ENCODE assay signal across 8 cellular contexts in the genomic region with DNA sequence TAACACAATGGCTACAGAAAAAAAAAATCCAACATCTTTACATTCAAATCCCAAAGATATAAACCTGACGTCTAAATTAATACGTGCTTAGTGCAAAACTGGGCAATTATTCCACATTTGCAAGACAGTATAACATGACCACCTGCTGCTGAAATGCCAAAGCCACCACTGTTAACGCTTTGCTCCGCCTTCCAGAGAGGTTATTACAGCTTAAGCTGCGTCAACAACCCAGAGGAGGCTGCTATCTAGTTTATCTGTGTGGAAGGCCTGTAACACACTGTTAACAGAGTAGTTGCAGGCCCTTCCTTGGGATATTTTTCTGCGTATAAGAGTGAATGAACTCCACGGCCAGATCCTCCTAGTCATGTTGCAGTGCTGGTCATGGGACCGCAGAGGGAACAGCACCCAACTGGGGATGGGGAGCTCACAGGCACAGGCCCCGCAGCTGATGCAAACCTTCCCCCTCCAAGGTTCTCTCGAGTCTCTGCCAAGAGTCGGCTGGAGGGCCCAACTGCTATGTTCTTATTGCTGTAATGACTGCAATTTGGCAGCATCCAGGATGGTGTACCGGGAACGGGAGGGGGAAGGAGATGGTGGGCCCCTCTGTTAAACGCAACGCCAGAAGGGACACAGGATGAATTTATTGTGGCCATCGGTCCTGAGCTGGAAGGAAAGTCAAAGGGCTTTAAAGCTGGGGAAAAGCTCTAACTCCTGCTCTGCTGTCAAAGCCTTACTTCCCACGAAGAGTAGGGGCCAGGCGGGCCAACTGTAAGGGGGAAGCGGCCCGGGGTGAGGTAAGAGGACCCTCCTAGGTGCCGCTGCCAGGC. TPM values are rescaled to one million over a fixed set of nuclear protein-coding genes. Genes with fewer than 3 reads are reported as not detected.
DNase-seq lines count a peak whose midpoint lies in the region; ATAC-seq and TF ChIP-seq lines count a peak whose summit lies in the region.

No MANE protein-coding gene starts in this region.

- H3K36me3 ChIP-seq in GM23248 (ENCODE audit: low read depth), result no peaks in the 10 kb centered on the region
- H3K36me3 ChIP-seq in Loucy (ENCODE audit: insufficient read depth, low read length), result no peaks in the 10 kb centered on the region
- no peaks in the 10 kb centered on the region for H3K36me3 ChIP-seq in right atrium auricular region

- H3K4me3 ChIP-seq in GM23248 (peak overlapping the region; percentile 78), Loucy (ENCODE audit: low read length, poor library complexity, severe bottlenecking) (peak overlapping the region; percentile 82), right atrium auricular region (peak overlapping the region; percentile 60 to 85)

- H3K79me2 ChIP-seq in GM23248 (ENCODE audit: insufficient read depth) (0 out of 2 replicates have a peak, but pooled peaks cover 7% of the 10 kb centered on the region), Loucy (ENCODE audit: insufficient read depth, low read length) (peaks cover 40% of the 10 kb centered on the region)

- H3K9ac ChIP-seq in GM23248 (peak overlapping the region; percentile 92), Loucy (ENCODE audit: low read depth, low read length, poor library complexity, severe bottlenecking) (peak overlapping the region; percentile 90)

- 17 to 20% methylated on average over 21 of the region's 21 CpGs for WGBS in GM23248 (ENCODE audit: low coverage in 1 of 2, low lambda C conversion rate in 2 of 2, missing lambda C conversion rate in 2 of 2), 2 experiments
- 10 to 14% (median 11%) methylated on average over 21 of the region's 21 CpGs for WGBS in adipose tissue, 3 donors

- H3K4me1 ChIP-seq in GM23248 (ENCODE audit: insufficient read depth) (peaks cover 33% of the 10 kb centered on the region), Loucy (ENCODE audit: insufficient read depth, low read length, poor library complexity, severe bottlenecking) (peaks cover 47% of the 10 kb centered on the region), right atrium auricular region (peaks cover 0 to 34% of the 10 kb centered on the region in 2 donors)

- H4K20me1 ChIP-seq in GM23248 (ENCODE audit: insufficient read depth) (no peaks in the 10 kb centered on the region), Loucy (ENCODE audit: insufficient read depth, low read length, poor library complexity, severe bottlenecking) (peaks cover 14% of the 10 kb centered on the region)

- H3K4me2 ChIP-seq in GM23248 (ENCODE audit: unreplicated experiment) (peak overlapping the region; percentile 94), Loucy (ENCODE audit: low read depth, low read length, poor library complexity, severe bottlenecking) (peak overlapping the region; percentile 77)

- H3K27me3 ChIP-seq in GM23248 (replicated peaks; ENCODE audit: insufficient read depth), result no peaks in the 10 kb centered on the region
- no peaks in the 10 kb centered on the region for H3K27me3 ChIP-seq in Loucy (ENCODE audit: insufficient read depth, low read length, poor library complexity, severe bottlenecking)
- H3K27me3 ChIP-seq in right atrium auricular region, result no peaks in the 10 kb centered on the region

- no peak for TF ChIP-seq CTCF in Loucy (conservative IDR thresholded peaks at IDR 0.05; ENCODE audit: low read length)
- no peak for TF ChIP-seq CTCF in right atrium auricular region (IDR thresholded peaks at IDR 0.05)

- H3K9me2 ChIP-seq in GM23248 (ENCODE audit: insufficient read depth), result no peaks in the 10 kb centered on the region
- no peaks in the 10 kb centered on the region for H3K9me2 ChIP-seq in Loucy (replicated peaks; ENCODE audit: low read depth, low read length)

- H3K27ac ChIP-seq in GM23248 (peak overlapping the region; percentile 93), adipose tissue (ENCODE audit: low read depth, low read length) (peak overlapping the region; percentile 81), right atrium auricular region (peak overlapping the region; percentile 95)

- H3F3A ChIP-seq in GM23248 (ENCODE audit: insufficient read depth) (peaks cover 21% of the 10 kb centered on the region), Loucy (ENCODE audit: low read depth) (no peaks in the 10 kb centered on the region)

- ATAC-seq in GM18520 (IDR thresholded peaks at IDR 0.05; ENCODE audit: unreplicated experiment), result no peak

- H3K9me3 ChIP-seq in GM23248 (ENCODE audit: low read depth), result no peaks in the 10 kb centered on the region
- no peaks in the 10 kb centered on the region for H3K9me3 ChIP-seq in Loucy (ENCODE audit: insufficient read depth, low read depth, low read length)
- no peaks in the 10 kb centered on the region for H3K9me3 ChIP-seq in right atrium auricular region

- peak; percentile 80 for DNase-seq in DMS79 treated with DMSO at 0.1 percent for 48 hours (lab: John Stamatoyannopoulos, UW)
- DNase-seq in GM23248, result peak; percentile 67
- peak; percentile 68 for DNase-seq in SHP77 treated with DMSO at 0.1 percent for 48 hours (lab: John Stamatoyannopoulos, UW)
- DNase-seq in right atrium auricular region (ENCODE audit: low spot score), result no peak
- peak; percentile 86 for DNase-seq in posterior vena cava (ENCODE audit: low spot score)

- peak overlapping the region; percentile 83 for H2AFZ ChIP-seq in GM23248
- H2AFZ ChIP-seq in Loucy (ENCODE audit: low read length), result peak overlapping the region; percentile 71

- in situ Hi-C loops in GM23248 (cut with MboI), result loop anchor here (5.0 kb wide), 1 partner anchor 163 kb away; no protein-coding TSS in a partner anchor

- intact Hi-C loops in posterior vena cava (cut with DNase I), result no loop called here

RNA-seq across cellular contexts. Expression of a gene that starts 1.0 kb away (rescaled TPM):
- total RNA-seq in GM23248 (2014; rRNA removed; shearing (Covaris generic)), result 6.1 and 10.2 TPM in 2 replicates
- polyA plus RNA-seq in GM23248 (2016; fragmentation: Nextera tagmentation; extraction: Ambion mirVana) (9.5 and 9.9 TPM in 2 replicates), adipose tissue (10 to 100 TPM in 2 of 3 donors, 1 to 10 TPM in 1; 9.6 to 59.0 (median 46.3) TPM)
- total RNA-seq in right atrium auricular region (10 to 100 TPM; 12.2 to 12.7 TPM), posterior vena cava (10 to 100 TPM; 41.5 to 43.3 TPM)

RNA-seq across cellular contexts. Expression of a gene that starts 40.4 kb away (rescaled TPM):
- not detected in 2 replicates for total RNA-seq in GM23248 (2014; rRNA removed; shearing (Covaris generic))
- polyA plus RNA-seq in GM23248 (2016; fragmentation: Nextera tagmentation; extraction: Ambion mirVana) (0.13 TPM in 1 of 2 replicates, not detected in the other), adipose tissue (1 to 10 TPM; 1.6 to 3.3 (median 1.7) TPM)
- total RNA-seq in right atrium auricular region (1 to 10 TPM; 1.8 to 2.7 TPM), posterior vena cava (10 to 100 TPM in 1 of 2 donors, 1 to 10 TPM in 1; 9.2 to 11.3 TPM)
